In genomic region chr10:21431799-21432198, GRCh38 we compare ENCODE assay signal across 1 cellular context.
TF ChIP-seq lines count a peak whose summit lies in the region.

No MANE protein-coding gene starts in this region.

TF ChIP-seq in K562, 482 proteins besides CTCF, POLR2A, EP300 and RAD21:
- TF ChIP-seq TEAD4 (IDR thresholded peaks at IDR 0.05; ENCODE audit: low read length) (0 out of 2 replicates have a peak, but pooled peaks have one; percentile 15), TEAD4 (CRISPR knock-in tag; IDR thresholded peaks at IDR 0.05; ENCODE audit: borderline replicate concordance) (no peak), TAL1 (IDR thresholded peaks at IDR 0.05) (peak; percentile 55), NCOR1 (IDR thresholded peaks at IDR 0.05) (peak; percentile 37; the same call in 1 of the 2 replicates), TRIM24 (IDR thresholded peaks at IDR 0.05) (0 out of 4 replicates have a peak, but pooled peaks of 1 of the 2 experiments have one; percentile 13), PTRF (tag; IDR thresholded peaks at IDR 0.05) (no peak), CBFA2T2 (conservative IDR thresholded peaks at IDR 0.05) (peak; percentile 57), ETV6 (IDR thresholded peaks at IDR 0.05; ENCODE audit: borderline replicate concordance in 1 of 2, low read depth in 2 of 2, low read length in 1 of 2) (no peak), ETV6 (CRISPR knock-in tag; IDR thresholded peaks at IDR 0.05; ENCODE audit: borderline replicate concordance) (no peak), TCF3 (CRISPR knock-in tag; IDR thresholded peaks at IDR 0.05) (peak; percentile 33; the same call in 1 of the 2 replicates), SFPQ (IDR thresholded peaks at IDR 0.05; ENCODE audit: low read depth, low read length) (no peak), ARID1B (IDR thresholded peaks at IDR 0.05) (peak; percentile 45), ZNF407 (IDR thresholded peaks at IDR 0.05; ENCODE audit: low read depth) (no peak), CBFA2T3 (IDR thresholded peaks at IDR 0.05) (peak; percentile 75)
- TF ChIP-seq, protein P1, sequence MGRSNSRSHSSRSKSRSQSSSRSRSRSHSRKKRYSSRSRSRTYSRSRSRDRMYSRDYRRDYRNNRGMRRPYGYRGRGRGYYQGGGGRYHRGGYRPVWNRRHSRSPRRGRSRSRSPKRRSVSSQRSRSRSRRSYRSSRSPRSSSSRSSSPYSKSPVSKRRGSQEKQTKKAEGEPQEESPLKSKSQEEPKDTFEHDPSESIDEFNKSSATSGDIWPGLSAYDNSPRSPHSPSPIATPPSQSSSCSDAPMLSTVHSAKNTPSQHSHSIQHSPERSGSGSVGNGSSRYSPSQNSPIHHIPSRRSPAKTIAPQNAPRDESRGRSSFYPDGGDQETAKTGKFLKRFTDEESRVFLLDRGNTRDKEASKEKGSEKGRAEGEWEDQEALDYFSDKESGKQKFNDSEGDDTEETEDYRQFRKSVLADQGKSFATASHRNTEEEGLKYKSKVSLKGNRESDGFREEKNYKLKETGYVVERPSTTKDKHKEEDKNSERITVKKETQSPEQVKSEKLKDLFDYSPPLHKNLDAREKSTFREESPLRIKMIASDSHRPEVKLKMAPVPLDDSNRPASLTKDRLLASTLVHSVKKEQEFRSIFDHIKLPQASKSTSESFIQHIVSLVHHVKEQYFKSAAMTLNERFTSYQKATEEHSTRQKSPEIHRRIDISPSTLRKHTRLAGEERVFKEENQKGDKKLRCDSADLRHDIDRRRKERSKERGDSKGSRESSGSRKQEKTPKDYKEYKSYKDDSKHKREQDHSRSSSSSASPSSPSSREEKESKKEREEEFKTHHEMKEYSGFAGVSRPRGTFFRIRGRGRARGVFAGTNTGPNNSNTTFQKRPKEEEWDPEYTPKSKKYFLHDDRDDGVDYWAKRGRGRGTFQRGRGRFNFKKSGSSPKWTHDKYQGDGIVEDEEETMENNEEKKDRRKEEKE (IDR thresholded peaks at IDR 0.05; ENCODE audit: borderline replicate concordance in 1 of 2, control insufficient read depth in 1 of 2, low read depth in 2 of 2, low read length in 1 of 2), result no peak
